Comparison of ENCODE assay signal across 9 cellular contexts in the genomic region with DNA sequence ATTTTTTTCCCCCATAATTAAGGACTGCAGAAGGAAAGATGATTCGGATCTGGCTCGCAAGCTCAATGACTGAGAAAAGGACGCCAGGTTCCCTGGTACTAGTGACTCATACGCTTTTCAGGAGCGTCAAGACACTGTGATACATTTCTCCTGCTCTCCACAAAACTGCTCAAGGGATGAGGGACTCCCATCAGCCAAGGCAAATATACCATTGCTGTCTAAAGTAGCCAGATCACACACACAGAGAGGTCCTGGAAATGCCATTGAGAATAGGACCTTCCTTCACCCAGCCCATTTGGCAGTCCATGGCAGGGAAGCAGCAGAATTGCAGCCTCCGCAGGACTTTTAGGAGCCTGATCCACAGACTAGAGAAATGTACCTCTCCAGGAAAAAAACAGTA.
DNase-seq lines count a peak whose midpoint lies in the region; ATAC-seq and TF ChIP-seq lines count a peak whose summit lies in the region.
"Had no signal": no experiment of that assay in that cellular context is flagged by ENCODE, and none has a peak within 500 bp of the region (broad histone marks: within the 10 kb centered on the region; RNA-seq: fewer than 3 reads in every experiment).

No MANE protein-coding gene starts in this region.

- H3K18ac ChIP-seq in IMR-90 (ENCODE audit: low read depth, low read length), result peak overlapping the region; percentile 45
- no peak overlapping the region for H3K18ac ChIP-seq in H9 (ENCODE audit: insufficient read length, low read depth, low read length)

- H4K5ac ChIP-seq in IMR-90 (ENCODE audit: low read depth, low read length), result peak overlapping the region; percentile 6; the same call in 1 of the 2 replicates
- no peak overlapping the region for H4K5ac ChIP-seq in H9 (ENCODE audit: insufficient read length, low read depth, low read length)

- TF ChIP-seq RAD21 in IMR-90 (IDR thresholded peaks at IDR 0.05; ENCODE audit: low read length) (no peak), liver (IDR thresholded peaks at IDR 0.05) (no peak)

- H3K4me1 ChIP-seq in IMR-90 (ENCODE audit: control insufficient read depth, insufficient read depth, low read length) (peaks cover 18% of the 10 kb centered on the region), liver (ENCODE audit: control insufficient read depth in 4 of 4, insufficient read depth in 4 of 4, low read length in 3 of 4) (peaks cover 0 to 5% (median 2%) of the 10 kb centered on the region in 4 donors), thoracic aorta (ENCODE audit: control insufficient read depth in 1 of 2, low read depth in 2 of 2) (peaks cover 19 to 46% of the 10 kb centered on the region in 2 donors), H9 (ENCODE audit: insufficient read depth, low read length) (no peaks in the 10 kb centered on the region)

- H4K20me1 ChIP-seq in IMR-90 (ENCODE audit: insufficient read depth, low read length) (no peaks in the 10 kb centered on the region), H9 (ENCODE audit: control insufficient read depth, insufficient read depth, insufficient read length) (no peaks in the 10 kb centered on the region)

- H2AK5ac ChIP-seq in IMR-90 (ENCODE audit: low read depth, low read length) (peak overlapping the region; percentile 37; the same call in 1 of the 2 replicates), H9 (ENCODE audit: insufficient read length, low read length) (no peak overlapping the region)

- WGBS in IMR-90 (ENCODE audit: extremely low coverage in 2 of 2, insufficient read length in 1 of 2), 2 experiments, result no CpG with 5 or more reads among the region's 6 CpGs
- WGBS in liver, result 93% methylated on average over 6 of the region's 6 CpGs
- WGBS in H9 (ENCODE audit: extremely low coverage, insufficient read length, low lambda C conversion rate), result no CpG with 5 or more reads among the region's 6 CpGs

- H4K91ac ChIP-seq in IMR-90 (ENCODE audit: insufficient read depth, low read depth, low read length), result peak overlapping the region; percentile 62
- H4K91ac ChIP-seq in H9 (ENCODE audit: insufficient read length, low read depth, low read length), result no peak overlapping the region

- H4K8ac ChIP-seq in IMR-90 (ENCODE audit: low read depth in 2 of 2, low read length in 2 of 2) (peak overlapping the region; percentile 54 to 67; a peak in 2 of 4 replicates), H9 (replicated peaks; ENCODE audit: insufficient read length, low read depth, low read length) (no peak overlapping the region)

- dilution Hi-C loops in IMR-90 (cut with HindIII; ENCODE audit: low sequenced_read_pairs, unreplicated experiment), result no loop called here

- H2AFZ ChIP-seq in IMR-90 (replicated peaks; ENCODE audit: low read length, poor library complexity), result peak overlapping the region; percentile 84
- H2AFZ ChIP-seq in H9 (ENCODE audit: low read length), result no peak overlapping the region

- H3K79me1 ChIP-seq in IMR-90 (ENCODE audit: low read depth in 1 of 2, low read length in 2 of 2), result no peaks in the 10 kb centered on the region
- H3K79me1 ChIP-seq in H9 (ENCODE audit: insufficient read depth, low read depth, low read length, poor library complexity, severe bottlenecking), result no peaks in the 10 kb centered on the region

- H2BK15ac ChIP-seq in IMR-90 (ENCODE audit: low read depth, low read length) (peak overlapping the region; percentile 61; the same call in 2 of the 3 replicates), H9 (ENCODE audit: low read depth, low read length) (no peak overlapping the region)

- H2AK9ac ChIP-seq in IMR-90 (replicated peaks; ENCODE audit: low read depth, low read length, poor library complexity), result no peak overlapping the region

- intact Hi-C loops in IMR-90 (cut with micrococcal nuclease), result no loop called here

- DNase-seq in IMR-90, result peak; percentile 82
- no peak for DNase-seq in chondrocyte (ENCODE audit: low spot score)
- DNase-seq in thoracic aorta (ENCODE audit: low spot score), result no peak
- DNase-seq in dedifferentiated amniotic fluid mesenchymal stem cell (ENCODE audit: extremely low spot score), result no peak
- no peak for DNase-seq in H9
- no peak for DNase-seq in NCI-H2196 treated with DMSO at 0.1 percent for 48 hours (lab: John Stamatoyannopoulos, UW; ENCODE audit: unreplicated experiment)

- no peaks in the 10 kb centered on the region for H3K36me3 Mint-ChIP-seq in chondrocyte (ENCODE audit: low read depth)
- peaks cover 0 to 4% (median 2%) of the 10 kb centered on the region in 3 experiments; a peak in 4 of 7 replicates for H3K36me3 Mint-ChIP-seq in H9 (ENCODE audit: insufficient read depth in 1 of 3, low read depth in 3 of 3)
- H3K36me3 Mint-ChIP-seq: activated naive CD4-positive, alpha-beta T cell treated with anti-CD3 and anti-CD28 coated beads, Interleukin-2, amount 50 U/mL, for 24 hours had no signal

- H3K9ac ChIP-seq in IMR-90 (ENCODE audit: low read depth, low read length) (no peak overlapping the region), liver (ENCODE audit: low read depth in 1 of 2, low read length in 2 of 2) (no peak overlapping the region), H9 (ENCODE audit: extremely low read depth, insufficient read length, low read length) (no peak overlapping the region)

- H3K36me3 ChIP-seq in IMR-90 (ENCODE audit: control insufficient read depth, insufficient read depth, low read length) (no peaks in the 10 kb centered on the region), liver (ENCODE audit: control insufficient read depth in 4 of 4, insufficient read depth in 3 of 4, low read depth in 1 of 4, low read length in 3 of 4) (no peaks in the 10 kb centered on the region), thoracic aorta (no peaks in the 10 kb centered on the region)

- H3K9me3 Mint-ChIP-seq in chondrocyte (ENCODE audit: low read depth) (peaks cover 2% of the 10 kb centered on the region), H9 (peaks cover 2 to 3% of the 10 kb centered on the region in 2 experiments; a peak in 3 of 5 replicates)
- H3K9me3 Mint-ChIP-seq: activated naive CD4-positive, alpha-beta T cell treated with anti-CD3 and anti-CD28 coated beads, Interleukin-2, amount 50 U/mL, for 24 hours had no signal

- H3K23me2 ChIP-seq in H9 (ENCODE audit: insufficient read length, low read depth, low read length, poor library complexity, severe bottlenecking), result no peaks in the 10 kb centered on the region

- peak; percentile 20 for ATAC-seq in IMR-90 (ENCODE audit: low read depth)
- ATAC-seq in thoracic aorta (ENCODE audit: insufficient number of reproducible peaks, low FRiP score, low read depth), result peak; percentile 83
- no peak for ATAC-seq in HG03378 (IDR thresholded peaks at IDR 0.05; ENCODE audit: unreplicated experiment)

- H2BK20ac ChIP-seq in IMR-90 (ENCODE audit: low read depth, low read length) (0 out of 2 replicates have a peak overlapping the region, but pooled peaks have one; percentile 32), H9 (ENCODE audit: low read depth, low read length, poor library complexity, severe bottlenecking) (no peak overlapping the region)

- no peak overlapping the region for H3T11ph ChIP-seq in H9 (ENCODE audit: low read length)

- no peak overlapping the region for H3K56ac ChIP-seq in IMR-90 (ENCODE audit: extremely low read depth, insufficient read depth, low read length)
- no peak overlapping the region for H3K56ac ChIP-seq in H9 (ENCODE audit: insufficient read length, low read depth, low read length)

- POLR2A ChIA-PET in IMR-90 (lab: Charles Lee; ENCODE audit: unreplicated experiment), result no interaction called here

- no peaks in the 10 kb centered on the region for H3K27me3 Mint-ChIP-seq in chondrocyte (ENCODE audit: low read depth)
- peaks cover 2% of the 10 kb centered on the region; the same call in 1 of the 2 replicates for H3K27me3 Mint-ChIP-seq in H9 (ENCODE audit: low read depth)
- H3K27me3 Mint-ChIP-seq: activated naive CD4-positive, alpha-beta T cell treated with anti-CD3 and anti-CD28 coated beads, Interleukin-2, amount 50 U/mL, for 24 hours had no signal

- H2BK120ac ChIP-seq in IMR-90 (ENCODE audit: low read depth, low read length) (peak overlapping the region; percentile 60), H9 (ENCODE audit: low read depth, low read length, poor library complexity, severe bottlenecking) (no peak overlapping the region)

- H3K4me3 ChIP-seq in IMR-90 (ENCODE audit: insufficient read depth, low read depth, low read length), result no peak overlapping the region
- no peak overlapping the region for H3K4me3 ChIP-seq in liver (ENCODE audit: low read depth in 1 of 3, low read length in 3 of 3)
- no peak overlapping the region for H3K4me3 ChIP-seq in thoracic aorta

- H2BK12ac ChIP-seq in H9 (ENCODE audit: insufficient read length, low read depth, low read length), result no peak overlapping the region

- H3K4ac ChIP-seq in IMR-90 (ENCODE audit: low read depth, low read length), result peak overlapping the region; percentile 44
- no peak overlapping the region for H3K4ac ChIP-seq in H9 (ENCODE audit: low read depth, low read length)

- H3K27ac Mint-ChIP-seq in chondrocyte (ENCODE audit: unreplicated experiment) (peak overlapping the region; percentile 75), H9 (peak overlapping the region in 1 of 3 experiments; percentile 52; a peak in 1 of 7 replicates)
- H3K27ac Mint-ChIP-seq: activated naive CD4-positive, alpha-beta T cell treated with anti-CD3 and anti-CD28 coated beads, Interleukin-2, amount 50 U/mL, for 24 hours had no signal

- H3K23ac ChIP-seq in IMR-90 (ENCODE audit: low read depth, low read length) (no peak overlapping the region), H9 (ENCODE audit: insufficient read length, low read depth, low read length) (no peak overlapping the region)

- peaks cover 18% of the 10 kb centered on the region for H3K9me1 ChIP-seq in IMR-90 (ENCODE audit: insufficient read depth, low read length)

- in situ Hi-C loops in IMR-90 (cut with MboI; ENCODE audit: low sequenced_read_pairs), result loop anchor here (25.0 kb wide), 3 partner anchors 224 to 376 kb away; partner anchors contain the start of genes IRF2BP2 and TARBP1

- peak overlapping the region; percentile 23 for H2BK5ac ChIP-seq in IMR-90 (ENCODE audit: low read depth, low read length, poor library complexity, severe bottlenecking)
- H2BK5ac ChIP-seq in H9 (ENCODE audit: insufficient read length, low read length), result no peak overlapping the region

- H3K9me3 ChIP-seq in IMR-90 (ENCODE audit: control insufficient read depth, insufficient read depth, low read length) (peaks cover 8% of the 10 kb centered on the region), liver (ENCODE audit: control insufficient read depth in 4 of 4, low read length in 3 of 4) (no peaks in the 10 kb centered on the region), thoracic aorta (no peaks in the 10 kb centered on the region), H9 (ENCODE audit: control insufficient read depth, low read depth, low read length) (no peaks in the 10 kb centered on the region)

- CTCF ChIA-PET in IMR-90 (lab: Yijun Ruan, JAX), result no interaction called here

- H3K4me2 ChIP-seq in IMR-90 (ENCODE audit: low read depth, low read length) (peak overlapping the region; percentile 15; the same call in 1 of the 2 replicates), H9 (ENCODE audit: insufficient read depth, insufficient read length, low read length) (no peak overlapping the region)

- no peak for TF ChIP-seq POLR2A in IMR-90 (IDR thresholded peaks at IDR 0.05; ENCODE audit: low read depth, low read length)

- TF ChIP-seq CTCF in IMR-90 (conservative IDR thresholded peaks at IDR 0.05; ENCODE audit: low read depth, low read length), result no peak
- TF ChIP-seq CTCF in chondrocyte (IDR thresholded peaks at IDR 0.05), result no peak
- no peak for TF ChIP-seq CTCF in liver (IDR thresholded peaks at IDR 0.05; ENCODE audit: low read depth, low read length, missing input control)
- no peak for TF ChIP-seq CTCF in thoracic aorta (IDR thresholded peaks at IDR 0.05)
- no peak for TF ChIP-seq CTCF in H9 (conservative IDR thresholded peaks at IDR 0.05)

- H3K27ac ChIP-seq in IMR-90 (ENCODE audit: insufficient read depth, low read length) (peak overlapping the region; percentile 25; the same call in 1 of the 2 replicates), liver (ENCODE audit: low read depth in 1 of 2, low read length in 2 of 2) (peak overlapping the region; percentile 16 to 49), thoracic aorta (peak overlapping the region; percentile 70 to 72), H9 (ENCODE audit: insufficient read length, low read depth, low read length) (no peak overlapping the region)

- no peaks in the 10 kb centered on the region for H3K27me3 ChIP-seq in IMR-90 (ENCODE audit: control insufficient read depth, insufficient read depth, low read length)
- no peaks in the 10 kb centered on the region for H3K27me3 ChIP-seq in liver (ENCODE audit: control insufficient read depth in 4 of 4, insufficient read depth in 4 of 4, low read length in 3 of 4)
- no peaks in the 10 kb centered on the region for H3K27me3 ChIP-seq in thoracic aorta (replicated peaks; ENCODE audit: insufficient read depth)
- H3K27me3 ChIP-seq in H9 (ENCODE audit: insufficient read depth, low read length), result no peaks in the 10 kb centered on the region

- BruUV-seq in IMR-90 (replicated peaks; lab: Mats Ljungman, UMichigan), result no TSS peak

- H3K4me3 Mint-ChIP-seq in chondrocyte (ENCODE audit: unreplicated experiment), result no peak overlapping the region
- H3K4me3 Mint-ChIP-seq in H9, result no peak overlapping the region
- H3K4me3 Mint-ChIP-seq: activated naive CD4-positive, alpha-beta T cell treated with anti-CD3 and anti-CD28 coated beads, Interleukin-2, amount 50 U/mL, for 24 hours had no signal

- no peaks in the 10 kb centered on the region for H3K79me2 ChIP-seq in H9 (ENCODE audit: insufficient read depth, low read length)

- no peak overlapping the region for H3K14ac ChIP-seq in IMR-90 (replicated peaks; ENCODE audit: low read depth, low read length)
- H3K14ac ChIP-seq in H9 (ENCODE audit: insufficient read depth, low read length), result no peak overlapping the region

- H3K4me1 Mint-ChIP-seq in chondrocyte (ENCODE audit: low read depth), result peaks cover 21% of the 10 kb centered on the region
- H3K4me1 Mint-ChIP-seq in H9, result 0 out of 4 replicates have a peak, but pooled peaks cover 2 to 5% of the 10 kb centered on the region in 2 experiments
